ENCODE assay signal across 8 cellular contexts in the genomic region with DNA sequence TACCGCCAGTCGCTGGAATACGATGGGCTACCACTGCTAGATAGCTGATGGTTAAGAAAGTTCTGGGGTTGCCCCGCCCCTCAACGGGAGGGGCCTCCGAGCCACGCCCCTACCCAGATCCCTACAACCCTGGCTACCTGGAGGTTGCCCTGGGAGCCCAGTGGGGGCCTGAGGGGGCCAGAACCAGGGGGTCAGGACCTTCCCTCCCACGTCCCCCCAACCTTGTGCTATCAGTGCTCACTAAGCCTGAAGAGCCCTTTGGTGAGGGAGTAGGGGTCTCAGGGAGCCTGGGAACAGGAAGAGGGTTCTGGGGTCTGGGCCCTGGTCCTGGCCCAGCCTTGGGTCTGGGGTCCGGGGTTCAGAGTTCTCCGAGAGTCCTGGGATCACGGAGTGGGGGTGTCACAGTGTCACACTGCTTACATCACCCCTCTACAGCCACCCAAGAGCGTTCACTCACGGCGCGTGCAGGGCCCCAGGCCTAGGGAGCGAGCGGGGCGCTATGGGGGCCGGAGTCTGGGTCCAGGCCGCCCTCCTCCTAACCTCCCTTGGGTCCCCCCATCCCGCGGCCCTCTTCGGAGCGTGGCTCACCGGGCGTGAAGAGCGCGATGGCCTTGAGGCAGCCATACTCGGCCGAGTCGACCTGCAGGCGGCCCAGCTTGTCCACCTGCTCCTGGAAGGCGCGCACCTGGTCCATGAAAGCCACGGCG. TPM values are rescaled to one million over a fixed set of nuclear protein-coding genes. Genes with fewer than 3 reads are reported as not detected.
DNase-seq lines count a peak whose midpoint lies in the region; ATAC-seq and TF ChIP-seq lines count a peak whose summit lies in the region.

No MANE protein-coding gene starts in this region.

- H3K9me3 ChIP-seq in GM23248 (ENCODE audit: low read depth) (no peaks in the 10 kb centered on the region), duodenal mucosa (ENCODE audit: control insufficient read depth in 1 of 2, low read length in 2 of 2) (no peaks in the 10 kb centered on the region)

- H3K27ac Mint-ChIP-seq in Calu3 (ENCODE audit: unreplicated experiment), result no peak overlapping the region
- peak overlapping the region; percentile 65 for H3K27ac Mint-ChIP-seq in activated CD4-positive, alpha-beta T cell treated with anti-CD3 and anti-CD28 coated beads for 36 hours
- H3K27ac Mint-ChIP-seq in mesothelial cell of epicardium, result no peak overlapping the region
- H3K27ac Mint-ChIP-seq in stimulated activated naive CD8-positive, alpha-beta T cell treated with anti-CD3 and anti-CD28 coated beads, Interleukin-15, amount 100 ng/mL, for 72 hours, result peak overlapping the region; percentile 52 to 87

- H3K36me3 ChIP-seq in GM23248 (ENCODE audit: low read depth) (peaks cover 5% of the 10 kb centered on the region; the same call in 1 of the 2 replicates), duodenal mucosa (ENCODE audit: control insufficient read depth in 1 of 2, insufficient read depth in 2 of 2, low read length in 2 of 2) (peaks cover 10 to 38% of the 10 kb centered on the region in 2 donors)

- H3K4me1 Mint-ChIP-seq in Calu3 (ENCODE audit: low read depth, unreplicated experiment) (no peaks in the 10 kb centered on the region), mesothelial cell of epicardium (peaks cover 11% of the 10 kb centered on the region)
- peaks cover 9% of the 10 kb centered on the region for H3K4me1 Mint-ChIP-seq in activated CD4-positive, alpha-beta T cell treated with anti-CD3 and anti-CD28 coated beads for 36 hours
- peaks cover 31% of the 10 kb centered on the region for H3K4me1 Mint-ChIP-seq in stimulated activated naive CD8-positive, alpha-beta T cell treated with anti-CD3 and anti-CD28 coated beads, Interleukin-15, amount 100 ng/mL, for 72 hours

- H3K79me2 ChIP-seq in GM23248 (ENCODE audit: insufficient read depth), result peaks cover 68% of the 10 kb centered on the region

- in situ Hi-C loops in GM23248 (cut with MboI), result no loop called here

- no TSS peak for BruUV-seq in Calu3 (replicated peaks; lab: Mats Ljungman, UMichigan)

- H3F3A ChIP-seq in GM23248 (ENCODE audit: insufficient read depth), result no peaks in the 10 kb centered on the region

- H3K4me1 ChIP-seq in GM23248 (ENCODE audit: insufficient read depth), result no peaks in the 10 kb centered on the region
- H3K4me1 ChIP-seq in duodenal mucosa (ENCODE audit: control insufficient read depth in 1 of 2, insufficient read depth in 2 of 2, low read length in 2 of 2), result peaks cover 25 to 26% of the 10 kb centered on the region in 2 donors

- peak; percentile 84 for ATAC-seq in activated CD4-positive, alpha-beta T cell treated with anti-CD3 and anti-CD28 coated beads for 36 hours
- ATAC-seq in stimulated activated naive CD8-positive, alpha-beta T cell treated with anti-CD3 and anti-CD28 coated beads, Interleukin-15, amount 100 ng/mL, for 72 hours, result peak; percentile 78
- ATAC-seq in GM19351 (IDR thresholded peaks at IDR 0.05; ENCODE audit: unreplicated experiment), result no peak

- CTCF ChIA-PET in Calu3 (lab: Charles Lee), result no interaction called here
- CTCF ChIA-PET in activated CD4-positive, alpha-beta T cell treated with anti-CD3 and anti-CD28 coated beads for 36 hours (lab: Charles Lee), result interaction anchor here (0.6 to 2.1 kb wide), 12 partner anchors 13 to 231 kb away, joined by 3 to 11 read pairs (median 3); partner anchors contain the start of genes BABAM1 and USE1

- WGBS in GM23248 (ENCODE audit: low coverage in 1 of 2, low lambda C conversion rate in 2 of 2, missing lambda C conversion rate in 2 of 2), 2 experiments, result 19% methylated on average over 24 to 34 of the region's 36 CpGs

- peak; percentile 29 for TF ChIP-seq POLR2A in NB4 (IDR thresholded peaks at IDR 0.05; ENCODE audit: extremely low read depth, insufficient read length)

- H3K4me3 Mint-ChIP-seq in Calu3 (ENCODE audit: low read depth, unreplicated experiment) (peak overlapping the region; percentile 63), mesothelial cell of epicardium (peak overlapping the region; percentile 56)
- peak overlapping the region; percentile 79 for H3K4me3 Mint-ChIP-seq in activated CD4-positive, alpha-beta T cell treated with anti-CD3 and anti-CD28 coated beads for 36 hours
- peak overlapping the region; percentile 85 to 88 for H3K4me3 Mint-ChIP-seq in stimulated activated naive CD8-positive, alpha-beta T cell treated with anti-CD3 and anti-CD28 coated beads, Interleukin-15, amount 100 ng/mL, for 72 hours

- peak; percentile 53 for DNase-seq in Calu3
- DNase-seq in GM23248, result peak; percentile 73
- DNase-seq in NB4 (ENCODE audit: low read depth), result peak; percentile 74
- DNase-seq in activated CD4-positive, alpha-beta T cell treated with anti-CD3 and anti-CD28 coated beads for 36 hours, result peak; percentile 85
- no peak for DNase-seq in mesothelial cell of epicardium (ENCODE audit: low spot score in 2 of 2, unreplicated experiment in 2 of 2)
- peak; percentile 56 to 70 for DNase-seq in stimulated activated naive CD8-positive, alpha-beta T cell treated with anti-CD3 and anti-CD28 coated beads, Interleukin-15, amount 100 ng/mL, for 72 hours

- H3K27ac ChIP-seq in GM23248 (0 out of 2 replicates have a peak overlapping the region, but pooled peaks have one; percentile 19), duodenal mucosa (ENCODE audit: low read depth, low read length) (no peak overlapping the region)

- no peaks in the 10 kb centered on the region for H3K27me3 ChIP-seq in GM23248 (replicated peaks; ENCODE audit: insufficient read depth)
- H3K27me3 ChIP-seq in duodenal mucosa (ENCODE audit: control insufficient read depth in 1 of 2, insufficient read depth in 2 of 2, low read length in 2 of 2), result no peaks in the 10 kb centered on the region

- peaks cover 49% of the 10 kb centered on the region for H3K36me3 Mint-ChIP-seq in Calu3 (ENCODE audit: insufficient read depth, unreplicated experiment)
- peaks cover 6% of the 10 kb centered on the region for H3K36me3 Mint-ChIP-seq in activated CD4-positive, alpha-beta T cell treated with anti-CD3 and anti-CD28 coated beads for 36 hours (ENCODE audit: low read depth)
- H3K36me3 Mint-ChIP-seq in mesothelial cell of epicardium, result peaks cover 14% of the 10 kb centered on the region

- no peaks in the 10 kb centered on the region for H3K9me2 ChIP-seq in GM23248 (ENCODE audit: insufficient read depth)

- POLR2A ChIA-PET in activated CD4-positive, alpha-beta T cell treated with anti-CD3 and anti-CD28 coated beads for 36 hours (lab: Charles Lee), result interaction anchor here (0.5 to 1.1 kb wide), 7 partner anchors 8 to 185 kb away, joined by 3 to 5 read pairs (median 3); partner anchors contain the start of genes MVB12A, OCEL1 and USE1

- peak overlapping the region; percentile 73 for H3K4me2 ChIP-seq in GM23248 (ENCODE audit: unreplicated experiment)

- TF ChIP-seq CTCF in Calu3 (IDR thresholded peaks at IDR 0.05; ENCODE audit: unreplicated experiment) (no peak), NB4 (IDR thresholded peaks at IDR 0.05; ENCODE audit: low read depth, low read length) (no peak), mesothelial cell of epicardium (IDR thresholded peaks at IDR 0.05; ENCODE audit: unreplicated experiment) (no peak)

- H3K27me3 Mint-ChIP-seq in Calu3 (ENCODE audit: unreplicated experiment), result no peaks in the 10 kb centered on the region
- no peaks in the 10 kb centered on the region for H3K27me3 Mint-ChIP-seq in activated CD4-positive, alpha-beta T cell treated with anti-CD3 and anti-CD28 coated beads for 36 hours
- H3K27me3 Mint-ChIP-seq in mesothelial cell of epicardium (ENCODE audit: low read depth), result no peaks in the 10 kb centered on the region
- H3K27me3 Mint-ChIP-seq in stimulated activated naive CD8-positive, alpha-beta T cell treated with anti-CD3 and anti-CD28 coated beads, Interleukin-15, amount 100 ng/mL, for 72 hours, result no peaks in the 10 kb centered on the region

- peak overlapping the region; percentile 63 for H2AFZ ChIP-seq in GM23248

- H3K4me3 ChIP-seq in GM23248, result peak overlapping the region; percentile 68
- H3K4me3 ChIP-seq in NB4 (ENCODE audit: low read depth, low read length), result peak overlapping the region; percentile 70
- H3K4me3 ChIP-seq in duodenal mucosa (ENCODE audit: low read depth in 1 of 2, low read length in 2 of 2), result peak overlapping the region; percentile 58 to 68

- H4K20me1 ChIP-seq in GM23248 (ENCODE audit: insufficient read depth), result no peaks in the 10 kb centered on the region

- H3K9ac ChIP-seq in GM23248, result peak overlapping the region; percentile 52
- H3K9ac ChIP-seq in duodenal mucosa (ENCODE audit: low read depth in 1 of 2, low read length in 2 of 2), result peak overlapping the region; percentile 20 to 57

- no peaks in the 10 kb centered on the region for H3K9me3 Mint-ChIP-seq in Calu3 (ENCODE audit: low read depth, unreplicated experiment)
- no peaks in the 10 kb centered on the region for H3K9me3 Mint-ChIP-seq in activated CD4-positive, alpha-beta T cell treated with anti-CD3 and anti-CD28 coated beads for 36 hours (ENCODE audit: low read depth)
- no peaks in the 10 kb centered on the region for H3K9me3 Mint-ChIP-seq in mesothelial cell of epicardium
- no peaks in the 10 kb centered on the region for H3K9me3 Mint-ChIP-seq in stimulated activated naive CD8-positive, alpha-beta T cell treated with anti-CD3 and anti-CD28 coated beads, Interleukin-15, amount 100 ng/mL, for 72 hours

- intact Hi-C loops in Calu3 (cut with micrococcal nuclease; ENCODE audit: unreplicated experiment), result no loop called here
- intact Hi-C loops in activated CD4-positive, alpha-beta T cell treated with anti-CD3 and anti-CD28 coated beads for 36 hours (cut with DNase I, micrococcal nuclease), result loop anchor here (1.0 to 2.0 kb wide), 7 partner anchors 9 to 338 kb away; partner anchors contain the start of genes OCEL1 (in 2 of the 2), BABAM1 (in 1 of the 2), HAUS8 (in 1 of the 2) and MYO9B (in 1 of the 2)

RNA-seq across cellular contexts. Expression of gene OCEL1, which starts 9.0 kb away (rescaled TPM):
- total RNA-seq in Calu3 (2022) (12.1 and 12.2 TPM in 2 replicates), mesothelial cell of epicardium (14.3 to 19.2 TPM (median 16.2 TPM) in 3 replicates)
- 1.3 and 1.8 TPM in 2 replicates for total RNA-seq in GM23248 (2014; rRNA removed; shearing (Covaris generic))
- polyA plus RNA-seq in GM23248 (2016; fragmentation: Nextera tagmentation; extraction: Ambion mirVana), result 17.1 and 17.4 TPM in 2 replicates
- 10 to 100 TPM; 10.9 to 11.7 TPM for total RNA-seq in activated CD4-positive, alpha-beta T cell treated with anti-CD3 and anti-CD28 coated beads for 36 hours

RNA-seq across cellular contexts. Expression of gene NR2F6, which starts 10.7 kb away (rescaled TPM):
- 33.5 and 34.6 TPM in 2 replicates for total RNA-seq in Calu3 (2022)
- 82.5 and 96.7 TPM in 2 replicates for total RNA-seq in GM23248 (2014; rRNA removed; shearing (Covaris generic))
- polyA plus RNA-seq in GM23248 (2016; fragmentation: Nextera tagmentation; extraction: Ambion mirVana), result 11.7 and 14.1 TPM in 2 replicates
- 1 to 10 TPM; 7.4 to 7.9 TPM for total RNA-seq in activated CD4-positive, alpha-beta T cell treated with anti-CD3 and anti-CD28 coated beads for 36 hours
- total RNA-seq in mesothelial cell of epicardium, result 59.1 to 61.8 TPM (median 61.2 TPM) in 3 replicates

RNA-seq across cellular contexts. Expression of gene USE1, which starts 19.9 kb away (rescaled TPM):
- total RNA-seq in Calu3 (2022) (10.7 and 11.8 TPM in 2 replicates), mesothelial cell of epicardium (24.4 to 26.0 TPM (median 25.8 TPM) in 3 replicates)
- total RNA-seq in GM23248 (2014; rRNA removed; shearing (Covaris generic)), result 13.2 and 29.0 TPM in 2 replicates
- polyA plus RNA-seq in GM23248 (2016; fragmentation: Nextera tagmentation; extraction: Ambion mirVana), result 29.6 and 32.3 TPM in 2 replicates
- 10 to 100 TPM; 22.6 to 24.5 TPM for total RNA-seq in activated CD4-positive, alpha-beta T cell treated with anti-CD3 and anti-CD28 coated beads for 36 hours

RNA-seq across cellular contexts. Expression of gene USHBP1, which starts 29.5 kb away (rescaled TPM):
- total RNA-seq in Calu3 (2022), result 0.10 and 0.26 TPM in 2 replicates
- not detected in 2 replicates for total RNA-seq in GM23248 (2014; rRNA removed; shearing (Covaris generic))
- not detected in 2 replicates for polyA plus RNA-seq in GM23248 (2016; fragmentation: Nextera tagmentation; extraction: Ambion mirVana)
- under 1 TPM in 1 of 2 experiments, not detected in 1; 0.11 TPM for total RNA-seq in activated CD4-positive, alpha-beta T cell treated with anti-CD3 and anti-CD28 coated beads for 36 hours
- 0.45 TPM in 1 of 3 replicates, not detected in the others for total RNA-seq in mesothelial cell of epicardium

RNA-seq across cellular contexts. Expression of gene BABAM1, which starts 32.2 kb away (rescaled TPM):
- total RNA-seq in Calu3 (2022) (72.9 and 75.2 TPM in 2 replicates), mesothelial cell of epicardium (91.6 to 98.6 TPM (median 92.2 TPM) in 3 replicates)
- 78.5 and 82.7 TPM in 2 replicates for total RNA-seq in GM23248 (2014; rRNA removed; shearing (Covaris generic))
- 90.3 and 99.6 TPM in 2 replicates for polyA plus RNA-seq in GM23248 (2016; fragmentation: Nextera tagmentation; extraction: Ambion mirVana)
- 100 to 1,000 TPM; 109 to 132 TPM for total RNA-seq in activated CD4-positive, alpha-beta T cell treated with anti-CD3 and anti-CD28 coated beads for 36 hours

Comparison
In these comparisons a context has a peak if more than half of its experiments do, and no peak if none do; other contexts are left out.
1. DNase-seq: peak in Calu3 (single experiment), GM23248 (single experiment), NB4 (single experiment), activated CD4-positive, alpha-beta T cell treated with anti-CD3 and anti-CD28 coated beads for 36 hours (single experiment) and stimulated activated naive CD8-positive, alpha-beta T cell treated with anti-CD3 and anti-CD28 coated beads, Interleukin-15, amount 100 ng/mL, for 72 hours (2 of 2); none in mesothelial cell of epicardium (0 of 2).
2. H3K27ac Mint-ChIP-seq: peak in activated CD4-positive, alpha-beta T cell treated with anti-CD3 and anti-CD28 coated beads for 36 hours (single experiment) and stimulated activated naive CD8-positive, alpha-beta T cell treated with anti-CD3 and anti-CD28 coated beads, Interleukin-15, amount 100 ng/mL, for 72 hours (2 of 2); none in Calu3 (single experiment) and mesothelial cell of epicardium (single experiment).
3. Peak in every context shown above with its lines, with median percentiles within 50 percentile points of each other: H3K4me3 Mint-ChIP-seq and H3K4me3 ChIP-seq.